ENCODE assay signal across 8 cellular contexts in the genomic region with DNA sequence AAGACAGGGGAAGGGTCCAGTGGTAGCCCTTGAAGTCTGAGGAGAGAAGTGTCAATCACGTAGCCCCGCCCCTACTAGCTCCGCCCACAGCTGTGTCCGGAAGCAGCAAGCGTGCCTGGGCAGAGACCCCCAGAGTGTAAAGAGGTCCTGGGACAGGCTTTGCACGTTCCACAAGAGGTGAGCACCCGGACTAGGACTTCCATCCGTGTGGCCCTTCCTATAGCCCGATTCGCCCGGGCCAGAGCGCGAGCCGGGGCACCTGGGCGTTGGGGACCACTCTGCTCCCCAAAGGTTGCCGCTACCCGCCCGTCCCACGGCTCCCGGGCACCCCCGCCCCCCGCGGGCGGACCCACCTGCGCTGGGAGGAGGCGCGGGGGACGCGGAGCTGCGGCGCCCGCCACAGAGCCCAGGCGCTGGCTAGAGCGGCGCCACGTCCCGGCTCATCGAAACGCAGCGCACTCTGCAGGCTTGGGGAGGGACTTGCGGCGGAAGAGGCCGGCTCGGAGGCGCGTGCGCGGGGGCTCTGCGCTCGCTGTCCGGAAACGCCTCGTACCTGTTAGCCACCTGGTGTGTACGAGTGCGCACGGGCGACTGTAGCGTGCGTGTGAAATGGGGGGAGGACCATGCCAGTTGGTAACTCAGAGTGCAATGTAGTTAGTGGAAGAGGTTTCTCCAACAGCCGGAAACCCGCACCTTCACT. TPM values are rescaled to one million over a fixed set of nuclear protein-coding genes. Genes with fewer than 3 reads are reported as not detected.
DNase-seq lines count a peak whose midpoint lies in the region; ATAC-seq, FAIRE-seq and TF ChIP-seq lines count a peak whose summit lies in the region.

A gene with protein sequence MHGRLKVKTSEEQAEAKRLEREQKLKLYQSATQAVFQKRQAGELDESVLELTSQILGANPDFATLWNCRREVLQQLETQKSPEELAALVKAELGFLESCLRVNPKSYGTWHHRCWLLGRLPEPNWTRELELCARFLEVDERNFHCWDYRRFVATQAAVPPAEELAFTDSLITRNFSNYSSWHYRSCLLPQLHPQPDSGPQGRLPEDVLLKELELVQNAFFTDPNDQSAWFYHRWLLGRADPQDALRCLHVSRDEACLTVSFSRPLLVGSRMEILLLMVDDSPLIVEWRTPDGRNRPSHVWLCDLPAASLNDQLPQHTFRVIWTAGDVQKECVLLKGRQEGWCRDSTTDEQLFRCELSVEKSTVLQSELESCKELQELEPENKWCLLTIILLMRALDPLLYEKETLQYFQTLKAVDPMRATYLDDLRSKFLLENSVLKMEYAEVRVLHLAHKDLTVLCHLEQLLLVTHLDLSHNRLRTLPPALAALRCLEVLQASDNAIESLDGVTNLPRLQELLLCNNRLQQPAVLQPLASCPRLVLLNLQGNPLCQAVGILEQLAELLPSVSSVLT (minus strand): TSS at position 464 of the 700 bp plus-strand sequence. CDS start 482 bp downstream, outside the sequence.

- DNase-seq in BJ (ENCODE audit: low read depth) = no peak
- peak; percentile 91 for DNase-seq in GM19239 (ENCODE audit: insufficient read length, low spot score)
- peak; percentile 92 to 96 for DNase-seq in NCI-H524 (lab: John Stamatoyannopoulos, UW)
- DNase-seq in activated CD4-positive, alpha-beta T cell treated with anti-CD3 and anti-CD28 coated beads, Interleukin-2, amount 10 ng/mL, durations not matched to agents 24 days and 14 days = peak; percentile 97
- DNase-seq in dedifferentiated amniotic fluid mesenchymal stem cell (ENCODE audit: extremely low spot score) = peak; percentile 71
- DNase-seq in left lung = peak; percentile 92 to 97
- peak; percentile 77 to 81 for DNase-seq in stimulated activated CD4-positive, alpha-beta T cell treated with anti-CD3 and anti-CD28 coated beads, Interleukin-2, amount 100 ng/mL, for 48 hours

- ATAC-seq in HG03457 (IDR thresholded peaks at IDR 0.05; ENCODE audit: unreplicated experiment) (peak; percentile 71), left lung (peak; percentile 91)

- H3K4me3 ChIP-seq in BJ (ENCODE audit: low read depth, low read length) (peak within 1 kb of the TSS; percentile 91), left lung (peak within 1 kb of the TSS; percentile 77 to 84)

- peak within 1 kb of the TSS; percentile 97 to 99 for H3K27ac ChIP-seq in left lung

- CTCF ChIA-PET in BJ (lab: Yijun Ruan, JAX) = interaction anchor here (0.8 to 4.1 kb wide), 13 partner anchors 9 to 39 kb away, joined by 3 to 29 read pairs (median 9); partner anchors contain the start of genes CIDEB, GMPR2, NEDD8 and TGM1

- H3K27ac Mint-ChIP-seq in activated CD4-positive, alpha-beta T cell treated with anti-CD3 and anti-CD28 coated beads, Interleukin-2, amount 10 ng/mL, durations not matched to agents 24 days and 14 days = peak within 1 kb of the TSS; percentile 95

- peaks cover 23 to 54% of the 10 kb centered on the region in 2 donors for H3K4me1 ChIP-seq in left lung

- intact Hi-C loops in activated CD4-positive, alpha-beta T cell treated with anti-CD3 and anti-CD28 coated beads, Interleukin-2, amount 10 ng/mL, durations not matched to agents 24 days and 14 days (cut with micrococcal nuclease) = loop anchor here (1.0 kb wide), 4 partner anchors 29 to 171 kb away; partner anchors contain the start of genes CHMP4A, GMPR2, NEDD8 and SDR39U1
- intact Hi-C loops in left lung (cut with DNase I) = no loop called here

- FAIRE-seq in GM19239 (lab: Jason Lieb, UNC) = peak; percentile 82

- peaks cover 24% of the 10 kb centered on the region for H3K36me3 Mint-ChIP-seq in activated CD4-positive, alpha-beta T cell treated with anti-CD3 and anti-CD28 coated beads, Interleukin-2, amount 10 ng/mL, durations not matched to agents 24 days and 14 days (ENCODE audit: low read depth)

- no peaks in the 10 kb centered on the region for H3K9me3 Mint-ChIP-seq in activated CD4-positive, alpha-beta T cell treated with anti-CD3 and anti-CD28 coated beads, Interleukin-2, amount 10 ng/mL, durations not matched to agents 24 days and 14 days

- H3K9me3 ChIP-seq in left lung = no peaks in the 10 kb centered on the region

- H3K27me3 ChIP-seq in BJ (ENCODE audit: control insufficient read depth, insufficient read depth, low read length) = no peaks in the 10 kb centered on the region
- no peaks in the 10 kb centered on the region for H3K27me3 ChIP-seq in left lung

- peaks cover 42% of the 10 kb centered on the region for H3K4me1 Mint-ChIP-seq in activated CD4-positive, alpha-beta T cell treated with anti-CD3 and anti-CD28 coated beads, Interleukin-2, amount 10 ng/mL, durations not matched to agents 24 days and 14 days

- no peaks in the 10 kb centered on the region for H3K27me3 Mint-ChIP-seq in activated CD4-positive, alpha-beta T cell treated with anti-CD3 and anti-CD28 coated beads, Interleukin-2, amount 10 ng/mL, durations not matched to agents 24 days and 14 days

- TF ChIP-seq CTCF in BJ (IDR thresholded peaks at IDR 0.05; ENCODE audit: insufficient read depth, low read depth, low read length) (peak; percentile 76), left lung (IDR thresholded peaks at IDR 0.05) (peak; percentile 66 to 78)

- POLR2A ChIA-PET in BJ (lab: Charles Lee) = no interaction called here

- peak within 1 kb of the TSS; percentile 93 for H3K4me3 Mint-ChIP-seq in activated CD4-positive, alpha-beta T cell treated with anti-CD3 and anti-CD28 coated beads, Interleukin-2, amount 10 ng/mL, durations not matched to agents 24 days and 14 days

- H3K36me3 ChIP-seq in BJ (ENCODE audit: control insufficient read depth, insufficient read depth, low read length) (peaks cover 16% of the 10 kb centered on the region), left lung (peaks cover 0 to 40% of the 10 kb centered on the region in 2 donors)

RNA-seq across cellular contexts. Expression of the gene that starts here (rescaled TPM):
- 23.2 and 52.5 TPM in 2 replicates for polyA plus RNA-seq in BJ (2011; rRNA removed)
- polyA minus RNA-seq in BJ (2011; rRNA and poly(A)+ RNA removed) = 44.9 and 52.6 TPM in 2 replicates
- 49.6 and 51.1 TPM in 2 replicates for total RNA-seq in activated CD4-positive, alpha-beta T cell treated with anti-CD3 and anti-CD28 coated beads, Interleukin-2, amount 10 ng/mL, durations not matched to agents 24 days and 14 days
- 10 to 100 TPM; 49.3 to 53.3 TPM for total RNA-seq in left lung
